ENCODE assay signal across 23 cellular contexts in the genomic region with DNA sequence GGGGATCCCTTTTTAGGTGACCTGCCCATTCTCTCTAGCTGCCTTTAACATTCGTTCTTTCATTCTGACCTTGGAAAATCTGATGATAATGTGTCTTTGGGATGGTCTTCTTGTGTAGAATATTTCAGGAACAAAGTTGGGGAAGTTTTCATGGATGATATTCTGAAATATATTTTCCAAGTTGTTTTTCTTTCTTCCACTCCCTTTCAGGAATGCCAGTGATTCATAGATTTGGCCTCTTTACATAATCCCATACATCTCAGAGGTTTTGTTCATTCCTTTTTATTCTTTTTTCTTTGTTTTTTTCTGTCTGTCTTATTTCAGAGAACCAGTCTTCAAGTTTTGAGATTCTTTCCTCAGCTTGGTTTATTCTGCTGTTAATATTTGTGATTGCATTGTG.
"Had no signal": no experiment of that assay in that cellular context is flagged by ENCODE, and none has a peak within 500 bp of the region (broad histone marks: within the 10 kb centered on the region; RNA-seq: fewer than 3 reads in every experiment).

No MANE protein-coding gene starts in this region.

- H3K27ac ChIP-seq: brain microvascular endothelial cell, esophagus squamous epithelium, foreskin keratinocyte, left lung, neutrophil, sigmoid colon, tibial nerve had no signal

- H3K27me3 ChIP-seq: brain microvascular endothelial cell, left lung, neutrophil, sigmoid colon, tibial nerve had no signal

- H3K4me3 ChIP-seq: esophagus squamous epithelium, left lung, sigmoid colon, tibial nerve had no signal

- H3K4me1 ChIP-seq: esophagus squamous epithelium, left lung, sigmoid colon, tibial nerve had no signal

- DNase-seq: activated CD4-positive, alpha-beta T cell treated with anti-CD3 and anti-CD28 coated beads for 36 hours; activated CD4-positive, alpha-beta T cell treated with anti-CD3 and anti-CD28 coated beads, Interleukin-2, amount 50 U/mL, for 48 hours; activated gamma-delta T cell treated with Interleukin-2 at 50 U/mL for 16 hours; amygdala; brain microvascular endothelial cell; cerebellar nuclear complex; dermis blood vessel endothelial cell; effector memory CD4-positive, alpha-beta T cell; esophagus squamous epithelium; hypothalamus; left lung; posterior cingulate gyrus; sigmoid colon; stimulated activated CD4-positive, alpha-beta T cell treated with anti-CD3 and anti-CD28 coated beads, Interleukin-12 subunit alpha, Interleukin-12 subunit beta, amount 100 ng/mL, for 4 hours; stimulated activated CD4-positive, alpha-beta T cell treated with anti-CD3 and anti-CD28 coated beads, Interleukin-2, amount 100 ng/mL, for 24 hours; stimulated activated naive CD8-positive, alpha-beta T cell treated with anti-CD3 and anti-CD28 coated beads, Interleukin-15, Interleukin-2, amounts not matched to agents 100 U/mL and 50 U/mL, for 24 hours; substantia nigra had no signal

- H3K36me3 ChIP-seq: brain microvascular endothelial cell, esophagus squamous epithelium, left lung, neutrophil, sigmoid colon, tibial nerve had no signal

- ATAC-seq: activated CD4-positive, alpha-beta T cell treated with anti-CD3 and anti-CD28 coated beads for 36 hours; activated naive CD4-positive, alpha-beta T cell treated with anti-CD3 and anti-CD28 coated beads, Interleukin-2, amount 50 U/mL, for 72 hours; foreskin keratinocyte; left lung; natural killer cell treated with Interleukin-12 subunit alpha and Interleukin-12 subunit beta and Interleukin-15 and Interleukin-18, amount 100 ng/mL, for 72 hours; stimulated activated naive CD8-positive, alpha-beta T cell treated with anti-CD3 and anti-CD28 coated beads, Interleukin-15, Interleukin-2, amounts not matched to agents 100 U/mL and 50 U/mL, for 24 hours; WTC11 had no signal

- H3K9me3 ChIP-seq: left lung, neutrophil, sigmoid colon had no signal
